In the genomic region with DNA sequence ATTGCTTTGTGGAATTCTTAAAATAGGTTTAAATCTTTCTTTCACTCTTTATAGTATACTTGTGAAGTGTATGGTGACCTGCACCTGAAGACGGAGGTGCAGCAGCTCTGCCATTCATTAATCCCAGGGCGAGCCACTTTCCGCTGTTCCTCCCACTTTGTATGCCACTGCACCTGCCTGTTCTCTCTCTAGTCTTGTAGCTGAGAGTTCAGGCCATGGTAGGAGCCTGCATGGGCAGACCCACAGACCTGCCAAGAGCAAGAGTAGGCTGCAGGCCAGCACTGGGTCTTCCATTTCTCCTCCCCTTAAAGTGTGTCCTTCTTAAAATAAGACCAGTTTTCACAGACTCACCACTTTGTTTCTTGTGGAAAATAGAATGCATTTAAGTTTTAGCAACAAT, we compare ENCODE assay signal across 24 cellular contexts.
DNase-seq lines count a peak whose midpoint lies in the region; ATAC-seq, FAIRE-seq and TF ChIP-seq lines count a peak whose summit lies in the region.
"Had no signal": no experiment of that assay in that cellular context is flagged by ENCODE, and none has a peak within 500 bp of the region (broad histone marks: within the 10 kb centered on the region; RNA-seq: fewer than 3 reads in every experiment).

No MANE protein-coding gene starts in this region.

- H3K36me3 Mint-ChIP-seq in activated CD4-positive, alpha-beta T cell treated with anti-CD3 and anti-CD28 coated beads for 36 hours (ENCODE audit: low read depth), result no peaks in the 10 kb centered on the region
- H3K36me3 Mint-ChIP-seq: activated naive CD8-positive, alpha-beta T cell; CD8-positive, alpha-beta T cell had no signal

- intact Hi-C loops in GM12878 (cut with micrococcal nuclease; ENCODE audit: unreplicated experiment), result loop anchor here (1.0 to 10.0 kb wide), 5 partner anchors 77 to 450 kb away; a partner anchor contains a TSS
- intact Hi-C loops in activated CD4-positive, alpha-beta T cell treated with anti-CD3 and anti-CD28 coated beads for 36 hours (cut with DNase I, micrococcal nuclease), result loop anchor here (2.0 to 5.0 kb wide), 3 partner anchors 118 to 223 kb away; no protein-coding TSS in a partner anchor

- H3K4me3 ChIP-seq in GM12878 (no peak overlapping the region), neural cell (ENCODE audit: low read length) (no peak overlapping the region)
- H3K4me3 ChIP-seq: ascending aorta, dorsolateral prefrontal cortex, ovary, thoracic aorta, uterus had no signal

- H3K36me3 ChIP-seq in GM12878 (ENCODE audit: control insufficient read depth in 2 of 2, insufficient read depth in 2 of 2, low read length in 1 of 2), result no peaks in the 10 kb centered on the region
- no peaks in the 10 kb centered on the region for H3K36me3 ChIP-seq in neural cell (ENCODE audit: insufficient read depth, low read length)
- H3K36me3 ChIP-seq: ascending aorta, ovary, thoracic aorta, uterus had no signal

- H3K4me2 ChIP-seq in GM12878 (ENCODE audit: control insufficient read depth, insufficient read depth), result no peak overlapping the region
- no peak overlapping the region for H3K4me2 ChIP-seq in neural cell (ENCODE audit: low read length)

- peak; percentile 19 for DNase-seq in NCI-H2107 treated with DMSO at 0.1 percent for 48 hours (lab: John Stamatoyannopoulos, UW; ENCODE audit: unreplicated experiment)
- no peak for DNase-seq in NCI-H2107 (lab: John Stamatoyannopoulos, UW)
- no peak for DNase-seq in GM12878 (ENCODE audit: low read depth, low spot score)
- no peak for DNase-seq in GM20000 (ENCODE audit: low spot score)
- no peak for DNase-seq in activated CD4-positive, alpha-beta T cell treated with anti-CD3 and anti-CD28 coated beads for 36 hours
- DNase-seq in NCI-H82 treated with DMSO at 0.1 percent for 48 hours (lab: John Stamatoyannopoulos, UW; ENCODE audit: unreplicated experiment), result no peak
- DNase-seq: activated CD4-positive, CD25-positive, alpha-beta regulatory T cell; activated CD8-positive, alpha-beta memory T cell treated with anti-CD3 and anti-CD28 coated beads, Interleukin-2, amount 50 U/mL, for 48 hours; CD8-positive, alpha-beta T cell; NCI-H524 treated with DMSO at 0.1 percent for 48 hours; stimulated activated CD4-positive, alpha-beta T cell treated with anti-CD3 and anti-CD28 coated beads, Interleukin-12 subunit alpha, Interleukin-12 subunit beta, amount 100 ng/mL, for 4 hours; stimulated activated CD4-positive, alpha-beta T cell treated with anti-CD3 and anti-CD28 coated beads, Interleukin-4, amount 100 ng/mL, for 24 hours; stimulated activated naive CD4-positive, alpha-beta T cell had no signal

- H3K4me3 Mint-ChIP-seq in activated CD4-positive, alpha-beta T cell treated with anti-CD3 and anti-CD28 coated beads for 36 hours, result no peak overlapping the region
- H3K4me3 Mint-ChIP-seq: activated naive CD8-positive, alpha-beta T cell; activated T-helper 17 cell treated with anti-CD3 and anti-CD28 coated beads, Interleukin-2, amount 50 U/mL, for 72 hours; CD8-positive, alpha-beta T cell had no signal

- H4K20me1 ChIP-seq in GM12878 (ENCODE audit: control insufficient read depth, insufficient read depth), result no peaks in the 10 kb centered on the region
- H4K20me1 ChIP-seq in neural cell (ENCODE audit: insufficient read depth), result no peaks in the 10 kb centered on the region

- H3K27me3 ChIP-seq in GM12878 (replicated peaks in 1 of 2; ENCODE audit: control insufficient read depth in 2 of 2, insufficient read depth in 2 of 2, low read length in 1 of 2) (no peaks in the 10 kb centered on the region), neural cell (ENCODE audit: insufficient read depth, low read depth, low read length) (no peaks in the 10 kb centered on the region)
- H3K27me3 ChIP-seq: ascending aorta, dorsolateral prefrontal cortex, ovary, uterus had no signal

- H3K9me3 Mint-ChIP-seq in activated CD4-positive, alpha-beta T cell treated with anti-CD3 and anti-CD28 coated beads for 36 hours (ENCODE audit: low read depth), result no peaks in the 10 kb centered on the region
- H3K9me3 Mint-ChIP-seq: CD8-positive, alpha-beta T cell had no signal

- H3F3A ChIP-seq in neural cell (ENCODE audit: insufficient read depth, low read length, poor library complexity, severe bottlenecking), result no peaks in the 10 kb centered on the region

- H3K79me2 ChIP-seq in GM12878 (ENCODE audit: control insufficient read depth, insufficient read depth, low read length), result no peaks in the 10 kb centered on the region
- H3K79me2 ChIP-seq in neural cell (replicated peaks; ENCODE audit: insufficient read depth, low read length), result no peaks in the 10 kb centered on the region

- no peak for FAIRE-seq in GM12878 (lab: Jason Lieb, UNC)
- FAIRE-seq: A204.1, GM19239 had no signal

- peaks cover 22% of the 10 kb centered on the region for H3K27me3 Mint-ChIP-seq in activated CD4-positive, alpha-beta T cell treated with anti-CD3 and anti-CD28 coated beads for 36 hours
- H3K27me3 Mint-ChIP-seq: activated naive CD8-positive, alpha-beta T cell had no signal

- no peak for TF ChIP-seq RAD21 in GM12878 (IDR thresholded peaks at IDR 0.05; ENCODE audit: insufficient read depth, low read depth, low read length)
- no peak for TF ChIP-seq RAD21 in neural cell (conservative IDR thresholded peaks at IDR 0.05)

- TF ChIP-seq CTCF in GM12878 (IDR thresholded peaks at IDR 0.05 in 2 of 3, conservative IDR thresholded peaks at IDR 0.05 in 1 of 3; ENCODE audit: control insufficient read depth in 2 of 3, extremely low read depth in 1 of 3, insufficient read depth in 1 of 3, low read depth in 3 of 3, low read length in 3 of 3) (no peak), neural cell (IDR thresholded peaks at IDR 0.05; ENCODE audit: poor library complexity, severe bottlenecking) (no peak), GM20000 (IDR thresholded peaks at IDR 0.05; ENCODE audit: extremely low read depth, missing control alignments) (no peak)

- H3K9me3 ChIP-seq in GM12878 (replicated peaks; ENCODE audit: control insufficient read depth, insufficient read depth, low read length) (no peaks in the 10 kb centered on the region), neural cell (ENCODE audit: low read length) (no peaks in the 10 kb centered on the region)
- H3K9me3 ChIP-seq: ascending aorta, ovary, thoracic aorta, uterus had no signal

- peak; percentile 23 for ATAC-seq in HG03135 (IDR thresholded peaks at IDR 0.05; ENCODE audit: unreplicated experiment)
- peak; percentile 32; the same call in 2 of the 3 replicates for ATAC-seq in GM12878
- ATAC-seq in activated CD4-positive, alpha-beta T cell treated with anti-CD3 and anti-CD28 coated beads for 36 hours, result no peak
- ATAC-seq: activated T-helper 17 cell treated with anti-CD3 and anti-CD28 coated beads, Interleukin-2, amount 50 U/mL, for 72 hours; CD8-positive, alpha-beta T cell had no signal

- peaks cover 20% of the 10 kb centered on the region for H3K4me1 ChIP-seq in GM12878 (ENCODE audit: control insufficient read depth, insufficient read depth, low read length)
- H3K4me1 ChIP-seq: ascending aorta, uterus had no signal

- CTCF ChIA-PET in GM12878 (lab: Yijun Ruan, JAX), result interaction anchor here (0.9 to 6.0 kb wide), 13 partner anchors 10 to 446 kb away, joined by 3 to 65 read pairs (median 6); no protein-coding TSS in a partner anchor
- CTCF ChIA-PET in activated CD4-positive, alpha-beta T cell treated with anti-CD3 and anti-CD28 coated beads for 36 hours (lab: Charles Lee), result no interaction called here

- RAD21 ChIA-PET in GM12878 (lab: Charles Lee; ENCODE audit: unreplicated experiment), result interaction anchor here (1.2 to 4.2 kb wide), 5 partner anchors 12 to 219 kb away, joined by 3 to 35 read pairs (median 4); no protein-coding TSS in a partner anchor

- TF ChIP-seq POLR2A in GM12878 (IDR thresholded peaks at IDR 0.05; ENCODE audit: low read depth, low read length), result no peak

- H2AFZ ChIP-seq in GM12878 (ENCODE audit: control insufficient read depth, low read depth, low read length) (peak overlapping the region; percentile 19; the same call in 1 of the 2 replicates), neural cell (ENCODE audit: low read depth, low read length) (peak overlapping the region; percentile 14)

- BruUV-seq in GM12878 (replicated peaks; lab: Mats Ljungman, UMichigan), result no TSS peak

- no peaks in the 10 kb centered on the region for H3K4me1 Mint-ChIP-seq in activated CD4-positive, alpha-beta T cell treated with anti-CD3 and anti-CD28 coated beads for 36 hours
- H3K4me1 Mint-ChIP-seq: activated T-helper 17 cell treated with anti-CD3 and anti-CD28 coated beads, Interleukin-2, amount 50 U/mL, for 72 hours had no signal

- WGBS in GM12878 (ENCODE audit: insufficient coverage, insufficient replicate concordance, low lambda C conversion rate, missing lambda C conversion rate), result 97% methylated on average over 3 of the region's 3 CpGs

- in situ Hi-C loops in GM12878 (cut with MboI), result loop anchor here (5.0 kb wide), 1 partner anchor 223 kb away; no protein-coding TSS in a partner anchor

- SMC1A ChIA-PET in GM12878 (lab: Charles Lee; ENCODE audit: uncharacterized antibody, unreplicated experiment), result interaction anchor here (1.4 to 3.7 kb wide), 5 partner anchors 10 to 219 kb away, joined by 3 to 41 read pairs (median 5); no protein-coding TSS in a partner anchor

- H3K27ac ChIP-seq in GM12878 (ENCODE audit: control insufficient read depth, insufficient read depth) (no peak overlapping the region), neural cell (ENCODE audit: low read length) (no peak overlapping the region)
- H3K27ac ChIP-seq: ascending aorta, dorsolateral prefrontal cortex, thoracic aorta had no signal

- POLR2A ChIA-PET in GM12878 (lab: Charles Lee), result interaction anchor here (0.6 to 1.3 kb wide), 2 partner anchors 219 to 702 kb away, joined by 3 to 5 read pairs; no protein-coding TSS in a partner anchor
- POLR2A ChIA-PET in activated CD4-positive, alpha-beta T cell treated with anti-CD3 and anti-CD28 coated beads for 36 hours (lab: Charles Lee), result no interaction called here

- TF ChIP-seq EP300 in GM12878 (IDR thresholded peaks at IDR 0.05; ENCODE audit: borderline replicate concordance in 1 of 2, control insufficient read depth in 1 of 2, low read depth in 2 of 2, low read length in 2 of 2) (no peak), neural cell (conservative IDR thresholded peaks at IDR 0.05; ENCODE audit: poor library complexity, severe bottlenecking) (no peak)

- H3K27ac Mint-ChIP-seq in activated CD4-positive, alpha-beta T cell treated with anti-CD3 and anti-CD28 coated beads for 36 hours, result no peak overlapping the region
- H3K27ac Mint-ChIP-seq: activated naive CD8-positive, alpha-beta T cell; activated T-helper 17 cell treated with anti-CD3 and anti-CD28 coated beads, Interleukin-2, amount 50 U/mL, for 72 hours; CD8-positive, alpha-beta T cell had no signal

- no peaks in the 10 kb centered on the region for H3K9me2 ChIP-seq in neural cell (ENCODE audit: insufficient read depth, low read length)

- H3K9ac ChIP-seq in GM12878 (ENCODE audit: control insufficient read depth, insufficient read depth, low read length), result no peak overlapping the region
- peak overlapping the region; percentile 21 for H3K9ac ChIP-seq in neural cell (ENCODE audit: low read length)

TF ChIP-seq in GM12878, 131 proteins besides CTCF, POLR2A, EP300 and RAD21:
- TF ChIP-seq KAT2A (conservative IDR thresholded peaks at IDR 0.05; ENCODE audit: control insufficient read depth, low read depth, low read length), result no peak
- TF ChIP-seq IKZF2 (IDR thresholded peaks at IDR 0.05), result no peak

TF ChIP-seq in neural cell, 6 proteins besides CTCF, POLR2A, EP300 and RAD21 (continues in another document):
- no peak for TF ChIP-seq MXI1 (conservative IDR thresholded peaks at IDR 0.05; ENCODE audit: poor library complexity, severe bottlenecking)
- TF ChIP-seq SMC3 (conservative IDR thresholded peaks at IDR 0.05; ENCODE audit: poor library complexity), result no peak
